In the genomic region with DNA sequence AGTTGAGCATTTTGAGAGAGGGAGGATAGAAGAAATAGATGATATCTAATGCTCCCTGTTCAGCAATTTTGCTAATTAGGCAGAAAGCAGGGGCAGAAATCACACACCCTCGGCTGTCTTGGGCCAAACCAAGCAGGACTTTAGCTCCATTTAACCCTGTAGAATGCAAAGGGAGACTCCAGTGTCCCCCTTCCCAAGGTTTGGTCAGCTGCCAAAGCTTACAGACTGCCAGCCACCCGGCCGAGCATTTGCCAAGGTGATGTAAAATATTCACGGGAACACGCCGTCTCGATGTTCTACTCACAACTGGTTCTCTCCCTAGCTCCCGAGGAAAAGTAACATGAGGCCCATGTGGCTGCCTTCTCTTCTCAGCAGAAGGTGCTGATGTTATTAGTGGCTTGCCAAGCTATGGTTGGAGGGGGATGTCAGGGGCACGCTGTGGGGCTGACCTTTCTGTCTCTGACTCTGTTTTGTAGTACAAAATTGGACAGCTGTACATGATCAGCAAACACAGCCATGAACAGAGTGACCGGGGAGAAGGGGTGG, we compare ENCODE assay signal across 18 cellular contexts.
DNase-seq lines count a peak whose midpoint lies in the region; TF ChIP-seq lines count a peak whose summit lies in the region.
"Had no signal": no experiment of that assay in that cellular context is flagged by ENCODE, and none has a peak within 500 bp of the region (broad histone marks: within the 10 kb centered on the region; RNA-seq: fewer than 3 reads in every experiment).

No MANE protein-coding gene starts in this region.

- TF ChIP-seq EP300 in ovary (IDR thresholded peaks at IDR 0.05) (no peak), esophagus muscularis mucosa (IDR thresholded peaks at IDR 0.05) (no peak)

- H3K4me3 ChIP-seq in ovary (no peak overlapping the region), esophagus muscularis mucosa (no peak overlapping the region)
- H3K4me3 ChIP-seq: BLaER1, gastroesophageal sphincter had no signal

- H3K4me1 ChIP-seq in ovary (ENCODE audit: insufficient read depth) (peaks cover 12% of the 10 kb centered on the region), esophagus muscularis mucosa (peaks cover 25 to 44% (median 40%) of the 10 kb centered on the region in 4 donors)

- H3K36me3 Mint-ChIP-seq in type B pancreatic cell, result peaks cover 9% of the 10 kb centered on the region

- H3K9me3 ChIP-seq in ovary, result no peaks in the 10 kb centered on the region
- H3K9me3 ChIP-seq in esophagus muscularis mucosa, result no peaks in the 10 kb centered on the region
- H3K9me3 ChIP-seq: adrenal gland, BLaER1, gastroesophageal sphincter, neutrophil had no signal

- H3K27me3 Mint-ChIP-seq in type B pancreatic cell, result no peaks in the 10 kb centered on the region
- H3K27me3 Mint-ChIP-seq: activated CD4-positive, alpha-beta memory T cell treated with anti-CD3 and anti-CD28 coated beads for 36 hours had no signal

- no peaks in the 10 kb centered on the region for H3K27me3 ChIP-seq in ovary
- no peaks in the 10 kb centered on the region for H3K27me3 ChIP-seq in esophagus muscularis mucosa
- H3K27me3 ChIP-seq: adrenal gland, BLaER1, gastroesophageal sphincter, neutrophil had no signal

- peak; percentile 5 for DNase-seq in DMS79 treated with DMSO at 0.1 percent for 48 hours (lab: John Stamatoyannopoulos, UW)
- DNase-seq in NCI-H1092 treated with DMSO at 0.1 percent for 48 hours (lab: John Stamatoyannopoulos, UW), result peak; percentile 78
- DNase-seq in cerebellar cortex (ENCODE audit: low spot score), result peak; percentile 32
- peak in 3 of 5 donors; percentile 33 to 67 (median 53) for DNase-seq in ovary
- no peak for DNase-seq in iPS-NIHi7 (ENCODE audit: extremely low spot score)
- DNase-seq in type B pancreatic cell (ENCODE audit: extremely low spot score, unreplicated experiment), result no peak
- DNase-seq in esophagus muscularis mucosa (ENCODE audit: extremely low spot score), result no peak
- DNase-seq: activated CD4-positive, alpha-beta memory T cell treated with anti-CD3 and anti-CD28 coated beads for 36 hours; DMS153; mesenchymal stem cell; NCI-H1930; RPMI8226; small intestine; trophoblast cell had no signal

- H3K9me3 Mint-ChIP-seq in type B pancreatic cell, result no peaks in the 10 kb centered on the region
- H3K9me3 Mint-ChIP-seq: activated CD4-positive, alpha-beta memory T cell treated with anti-CD3 and anti-CD28 coated beads for 36 hours had no signal

- no peak for TF ChIP-seq POLR2A in ovary (IDR thresholded peaks at IDR 0.05)
- no peak for TF ChIP-seq POLR2A in esophagus muscularis mucosa (IDR thresholded peaks at IDR 0.05; ENCODE audit: low read depth)

- H3K27ac Mint-ChIP-seq in type B pancreatic cell, result no peak overlapping the region
- H3K27ac Mint-ChIP-seq: activated CD4-positive, alpha-beta memory T cell treated with anti-CD3 and anti-CD28 coated beads for 36 hours had no signal

- no peak overlapping the region for H3K4me3 Mint-ChIP-seq in type B pancreatic cell
- H3K4me3 Mint-ChIP-seq: activated CD4-positive, alpha-beta memory T cell treated with anti-CD3 and anti-CD28 coated beads for 36 hours had no signal

- intact Hi-C loops in ovary (cut with DNase I), result no loop called here
- intact Hi-C loops in esophagus muscularis mucosa (cut with DNase I), result no loop called here

- H3K27ac ChIP-seq in ovary (no peak overlapping the region), esophagus muscularis mucosa (replicated peaks in 1 of 4) (peak overlapping the region in 2 of 4 donors; percentile 6 to 11)
- H3K27ac ChIP-seq: BLaER1, neutrophil had no signal

- H3K36me3 ChIP-seq in ovary (no peaks in the 10 kb centered on the region), esophagus muscularis mucosa (peaks cover 0 to 23% (median 10%) of the 10 kb centered on the region in 4 donors)
- H3K36me3 ChIP-seq: adrenal gland, neutrophil had no signal

- H3K4me1 Mint-ChIP-seq in type B pancreatic cell (ENCODE audit: unreplicated experiment), result peaks cover 33% of the 10 kb centered on the region

- WGBS in ovary, 3 donors, result 13 to 39% (median 39%) methylated on average over 10 of the region's 10 CpGs
- WGBS in esophagus muscularis mucosa, result 87% methylated on average over 10 of the region's 10 CpGs

- TF ChIP-seq CTCF in ovary (IDR thresholded peaks at IDR 0.05), result no peak
- TF ChIP-seq CTCF in type B pancreatic cell (conservative IDR thresholded peaks at IDR 0.05), result no peak
- TF ChIP-seq CTCF in esophagus muscularis mucosa (IDR thresholded peaks at IDR 0.05), result no peak

Comparison
In these comparisons a context has a peak if more than half of its experiments do, and no peak if none do; other contexts are left out.
1. DNase-seq: peak in DMS79 treated with DMSO at 0.1 percent for 48 hours (single experiment), NCI-H1092 treated with DMSO at 0.1 percent for 48 hours (single experiment), cerebellar cortex (single experiment) and ovary (3 of 5); none in iPS-NIHi7 (single experiment), type B pancreatic cell (single experiment) and esophagus muscularis mucosa (single experiment).